9 cellular contexts compared by ENCODE assay signal in the genomic region with DNA sequence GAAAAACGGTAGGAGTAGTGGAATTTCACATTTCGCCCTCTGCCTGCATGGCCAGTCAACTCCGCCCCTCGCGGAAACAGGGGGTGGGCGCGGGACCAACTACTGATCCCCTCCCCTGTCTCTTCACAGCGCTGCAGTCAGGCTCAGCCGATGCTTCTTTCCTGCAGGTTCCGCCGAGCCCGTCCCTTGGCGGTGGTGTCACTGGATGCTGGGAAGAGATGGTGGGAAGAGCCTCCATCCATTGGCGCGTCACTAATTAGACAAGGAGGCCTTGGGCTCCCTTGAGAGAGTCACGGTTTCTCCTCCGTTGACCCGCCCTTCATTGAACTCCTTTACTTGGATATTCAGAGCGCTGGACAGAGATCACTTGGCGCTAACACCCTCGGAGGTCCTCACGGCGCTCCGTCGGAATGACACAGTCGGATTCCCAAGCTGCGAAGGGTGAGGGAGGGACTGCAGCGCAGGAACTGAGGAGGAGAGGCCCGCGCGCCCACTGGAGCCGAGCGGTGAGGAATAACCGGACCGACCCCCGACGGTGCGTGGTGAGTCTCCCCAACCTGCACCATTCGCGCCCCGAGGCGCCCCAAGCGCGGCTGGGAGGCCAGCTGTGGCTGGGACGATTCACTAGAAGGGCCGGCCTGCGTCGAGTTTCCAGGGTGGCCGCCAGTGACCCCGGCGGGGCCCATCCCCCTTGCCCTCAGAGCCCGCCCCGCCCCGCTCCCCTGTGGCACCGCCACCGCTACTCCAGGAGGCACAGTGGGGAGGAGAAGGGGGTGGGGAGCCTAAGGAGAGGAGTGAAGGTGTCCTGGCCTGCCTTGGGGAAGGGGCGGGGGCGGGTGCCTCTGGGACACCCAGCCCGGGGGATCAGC. TPM values are rescaled to one million over a fixed set of nuclear protein-coding genes. Genes with fewer than 3 reads are reported as not detected.
A peak's percentile ranks its signal among the peaks of the same experiment; 100 is the strongest.
DNase-seq lines count a peak whose midpoint lies in the region; ATAC-seq and TF ChIP-seq lines count a peak whose summit lies in the region.
"Had no signal": no experiment of that assay in that cellular context is flagged by ENCODE, and none has a peak within 500 bp of the region (broad histone marks: within the 10 kb centered on the region; RNA-seq: fewer than 3 reads in every experiment).

No MANE protein-coding gene starts in this region.

- peak overlapping the region; percentile 87 for H3K4me2 ChIP-seq in BLaER1
- H3K4me2 ChIP-seq in GM23338, result peak overlapping the region; percentile 81
- no peak overlapping the region for H3K4me2 ChIP-seq in smooth muscle cell

- H3K27ac ChIP-seq in BLaER1 (0 out of 2 replicates have a peak overlapping the region, but pooled peaks have one; percentile 25), GM23338 (ENCODE audit: low read depth) (no peak overlapping the region), smooth muscle cell (ENCODE audit: low read depth) (no peak overlapping the region)

- H4K20me1 ChIP-seq in BLaER1 (peaks cover 64% of the 10 kb centered on the region), GM23338 (replicated peaks; ENCODE audit: insufficient read depth) (peaks cover 8% of the 10 kb centered on the region; the same call in 1 of the 2 replicates), smooth muscle cell (ENCODE audit: low read depth) (no peaks in the 10 kb centered on the region)

- H3F3A ChIP-seq in GM23338 (replicated peaks; ENCODE audit: low read depth), result no peaks in the 10 kb centered on the region
- H3F3A ChIP-seq in smooth muscle cell (ENCODE audit: low read depth), result no peaks in the 10 kb centered on the region

- H3K36me3 ChIP-seq in BLaER1 (peaks cover 35% of the 10 kb centered on the region), GM23338 (ENCODE audit: insufficient read depth) (no peaks in the 10 kb centered on the region), smooth muscle cell (ENCODE audit: low read depth) (no peaks in the 10 kb centered on the region)

- H3K9ac ChIP-seq in BLaER1 (peak overlapping the region; percentile 53), smooth muscle cell (ENCODE audit: low read depth) (no peak overlapping the region)

- no peaks in the 10 kb centered on the region for H3K9me2 ChIP-seq in GM23338 (ENCODE audit: insufficient read depth)

- peaks cover 9% of the 10 kb centered on the region; the same call in 2 of the 3 replicates for H3K4me1 Mint-ChIP-seq in GM23338
- H3K4me1 Mint-ChIP-seq in central memory CD8-positive, alpha-beta T cell, result peaks cover 53% of the 10 kb centered on the region
- peaks cover 34% of the 10 kb centered on the region for H3K4me1 Mint-ChIP-seq in memory B cell

- in situ Hi-C loops in GM13977 (cut with MboI; ENCODE audit: low pct_unique_long_range_greater_than_20kb, low sequenced_read_pairs, unreplicated experiment), result no loop called here

- H3K4me3 ChIP-seq in BLaER1, result peak overlapping the region; percentile 65
- H3K4me3 ChIP-seq in GM23338, result peak overlapping the region; percentile 58
- no peak overlapping the region for H3K4me3 ChIP-seq in smooth muscle cell

- WGBS in smooth muscle cell (ENCODE audit: low lambda C conversion rate), result 60% methylated on average over 46 of the region's 59 CpGs

- no peaks in the 10 kb centered on the region for H3K9me3 Mint-ChIP-seq in GM23338
- H3K9me3 Mint-ChIP-seq in central memory CD8-positive, alpha-beta T cell, result no peaks in the 10 kb centered on the region
- no peaks in the 10 kb centered on the region for H3K9me3 Mint-ChIP-seq in memory B cell

- H3K36me3 Mint-ChIP-seq in GM23338 (ENCODE audit: low read depth) (no peaks in the 10 kb centered on the region), memory B cell (peaks cover 19% of the 10 kb centered on the region)
- H3K36me3 Mint-ChIP-seq in central memory CD8-positive, alpha-beta T cell (ENCODE audit: insufficient read depth), result peaks cover 26% of the 10 kb centered on the region

- TF ChIP-seq CTCF in GM23338 (conservative IDR thresholded peaks at IDR 0.05; ENCODE audit: low read depth in 2 of 2), result no peak
- TF ChIP-seq CTCF in GM13977 (IDR thresholded peaks at IDR 0.05; ENCODE audit: extremely low read depth, insufficient read depth, missing control alignments), result no peak
- TF ChIP-seq CTCF in smooth muscle cell (IDR thresholded peaks at IDR 0.05; ENCODE audit: borderline replicate concordance, insufficient read depth, poor library complexity, severe bottlenecking), result no peak

- no peak overlapping the region for H3K27ac Mint-ChIP-seq in GM23338
- no peak overlapping the region for H3K27ac Mint-ChIP-seq in central memory CD8-positive, alpha-beta T cell (ENCODE audit: low read depth)
- peak overlapping the region; percentile 65 for H3K27ac Mint-ChIP-seq in memory B cell

- DNase-seq in GM23338 (ENCODE audit: low spot score) (peak; percentile 69), memory B cell (ENCODE audit: low spot score in 2 of 2) (no peak), GM13977 (ENCODE audit: low spot score) (no peak), smooth muscle cell (lab: John Stamatoyannopoulos, UW; ENCODE audit: unreplicated experiment) (no peak)
- no peak for DNase-seq in central memory CD8-positive, alpha-beta T cell (ENCODE audit: low spot score in 2 of 2)

- H3K27me3 Mint-ChIP-seq in GM23338 (ENCODE audit: insufficient read depth, low read depth, poor library complexity) (peaks cover 61% of the 10 kb centered on the region), memory B cell (no peaks in the 10 kb centered on the region)
- no peaks in the 10 kb centered on the region for H3K27me3 Mint-ChIP-seq in central memory CD8-positive, alpha-beta T cell

- H3K4me1 ChIP-seq in BLaER1 (peaks cover 73% of the 10 kb centered on the region), GM23338 (ENCODE audit: insufficient read depth) (no peaks in the 10 kb centered on the region; the same call in 1 of the 2 replicates), smooth muscle cell (ENCODE audit: low read depth) (no peaks in the 10 kb centered on the region)

- H3K9me3 ChIP-seq in BLaER1 (0 out of 2 replicates have a peak, but pooled peaks cover 3% of the 10 kb centered on the region), smooth muscle cell (replicated peaks; ENCODE audit: low read depth) (peaks cover 3% of the 10 kb centered on the region)

- no peaks in the 10 kb centered on the region for H3K79me2 ChIP-seq in GM23338 (replicated peaks; ENCODE audit: insufficient read depth)
- no peaks in the 10 kb centered on the region for H3K79me2 ChIP-seq in smooth muscle cell (ENCODE audit: low read depth)

- H3K4me3 Mint-ChIP-seq in GM23338 (peak overlapping the region; percentile 70), memory B cell (peak overlapping the region; percentile 75)
- H3K4me3 Mint-ChIP-seq in central memory CD8-positive, alpha-beta T cell, result peak overlapping the region; percentile 52

- H2AFZ ChIP-seq in GM23338 (peak overlapping the region; percentile 69; the same call in 1 of the 2 replicates), smooth muscle cell (ENCODE audit: low read depth) (no peak overlapping the region)

- H3K27me3 ChIP-seq in BLaER1 (no peaks in the 10 kb centered on the region), GM23338 (ENCODE audit: insufficient read depth) (peaks cover 86% of the 10 kb centered on the region), smooth muscle cell (ENCODE audit: low read depth) (peaks cover 22% of the 10 kb centered on the region)

- peak; percentile 59 for ATAC-seq in GM23338
- no peak for ATAC-seq in central memory CD8-positive, alpha-beta T cell (replicated peaks; ENCODE audit: extremely low read depth, poor library complexity, severe bottlenecking)
- no peak for ATAC-seq in memory B cell (ENCODE audit: low read depth)
- no peak for ATAC-seq in GM21390 (IDR thresholded peaks at IDR 0.05; ENCODE audit: unreplicated experiment)
- ATAC-seq in GM21447 (IDR thresholded peaks at IDR 0.05; ENCODE audit: unreplicated experiment), result no peak

TF ChIP-seq in GM23338, 12 proteins besides CTCF, POLR2A, EP300 and RAD21:
- peak; percentile 61 for TF ChIP-seq EZH2 (IDR thresholded peaks at IDR 0.05; ENCODE audit: low read depth, unreplicated experiment)
- no peak for TF ChIP-seq ZNF114 (CRISPR knock-in tag; IDR thresholded peaks at IDR 0.05)

RNA-seq across cellular contexts. Expression of a gene that starts 11.2 kb away (rescaled TPM):
- total RNA-seq in GM23338 (2014; rRNA removed; shearing (Covaris generic)), result not detected in 2 replicates
- not detected in 2 replicates for polyA plus RNA-seq in GM23338 (2016; fragmentation: Nextera tagmentation; extraction: Ambion mirVana)
- not detected in 2 replicates for total RNA-seq in smooth muscle cell
- not detected in 2 replicates for polyA plus RNA-seq in smooth muscle cell
- total RNA-seq: M059J had no signal
